ENCODE assay signal across 8 cellular contexts in the genomic region with DNA sequence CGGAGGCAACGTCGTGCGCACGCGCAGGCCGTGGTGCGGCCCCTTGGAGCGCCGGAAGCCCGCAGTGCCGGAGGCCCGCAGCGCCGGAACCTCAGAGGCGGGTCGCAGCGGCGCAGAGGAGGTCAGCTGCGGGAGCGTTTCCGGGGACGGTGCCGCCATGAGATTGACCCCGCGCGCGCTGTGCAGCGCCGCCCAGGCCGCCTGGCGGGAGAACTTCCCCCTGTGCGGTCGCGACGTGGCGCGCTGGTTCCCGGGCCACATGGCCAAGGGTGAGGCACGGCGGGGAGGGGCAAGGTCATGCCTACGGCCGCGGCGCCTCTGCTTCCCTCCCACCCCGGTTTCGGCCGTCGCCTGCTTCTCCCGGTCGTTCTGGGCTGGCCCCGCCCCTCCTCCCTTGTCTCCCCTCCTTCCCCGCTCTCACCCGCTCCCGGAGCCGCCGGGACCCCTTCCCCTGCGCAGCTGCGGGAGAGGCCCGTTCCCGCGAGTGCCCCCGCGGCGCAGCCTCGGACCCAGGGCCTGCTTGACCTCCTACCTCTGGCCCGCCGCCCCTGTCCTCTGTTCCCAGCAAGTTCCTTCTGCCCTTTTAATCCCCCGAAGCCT.
DNase-seq lines count a peak whose midpoint lies in the region; ATAC-seq and TF ChIP-seq lines count a peak whose summit lies in the region.

A gene with protein sequence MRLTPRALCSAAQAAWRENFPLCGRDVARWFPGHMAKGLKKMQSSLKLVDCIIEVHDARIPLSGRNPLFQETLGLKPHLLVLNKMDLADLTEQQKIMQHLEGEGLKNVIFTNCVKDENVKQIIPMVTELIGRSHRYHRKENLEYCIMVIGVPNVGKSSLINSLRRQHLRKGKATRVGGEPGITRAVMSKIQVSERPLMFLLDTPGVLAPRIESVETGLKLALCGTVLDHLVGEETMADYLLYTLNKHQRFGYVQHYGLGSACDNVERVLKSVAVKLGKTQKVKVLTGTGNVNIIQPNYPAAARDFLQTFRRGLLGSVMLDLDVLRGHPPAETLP (plus strand): TSS at position 94 of the 600 bp plus-strand sequence. CDS start 64 bp downstream, at position 158.

- peaks cover 34% of the 10 kb centered on the region for H3K36me3 ChIP-seq in WERI-Rb-1

- peak within 1 kb of the TSS; percentile 61 for H3K4me3 ChIP-seq in WERI-Rb-1 (ENCODE audit: low read depth, low read length)

- DNase-seq in ACHN (peak; percentile 95), NCI-H2171 treated with DMSO at 0.1 percent for 48 hours (lab: John Stamatoyannopoulos, UW) (peak; percentile 79), WERI-Rb-1 (peak; percentile 95), inferior parietal cortex (ENCODE audit: extremely low spot score) (peak; percentile 96)
- DNase-seq in central memory CD4-positive, alpha-beta T cell: peak; percentile 89
- peak; percentile 90 to 93 for DNase-seq in stimulated activated CD4-positive, alpha-beta T cell treated with anti-CD3 and anti-CD28 coated beads, Interleukin-12 subunit alpha, Interleukin-12 subunit beta, amount 100 ng/mL, for 24 hours (ENCODE audit: low read depth in 2 of 2)

- in situ Hi-C loops in ACHN (cut with HindIII; ENCODE audit: low pct_ligation_motif_present, low pct_unique_long_range_greater_than_20kb, low sequenced_read_pairs): no loop called here

- ATAC-seq in GM18858 (IDR thresholded peaks at IDR 0.05; ENCODE audit: unreplicated experiment): peak; percentile 47
- peak; percentile 55 for ATAC-seq in HG03066 (IDR thresholded peaks at IDR 0.05; ENCODE audit: low read depth, unreplicated experiment)

- no peaks in the 10 kb centered on the region for H3K27me3 ChIP-seq in WERI-Rb-1 (ENCODE audit: insufficient read depth, low read depth, severe bottlenecking)

- H3K9me3 ChIP-seq in WERI-Rb-1 (ENCODE audit: severe bottlenecking): no peaks in the 10 kb centered on the region

- TF ChIP-seq CTCF in WERI-Rb-1 (IDR thresholded peaks at IDR 0.05; ENCODE audit: low read depth, low read length): peak; percentile 15; the same call in 1 of the 2 replicates

- peak within 1 kb of the TSS; percentile 93 for H3K27ac ChIP-seq in WERI-Rb-1

Comparison
In these comparisons a context has a peak if more than half of its experiments do, and no peak if none do; other contexts are left out.
1. Peak in every context shown above with its lines: DNase-seq, ATAC-seq, H3K4me3 ChIP-seq and H3K27ac ChIP-seq.